ENCODE assay signal across 33 cellular contexts in the genomic region with DNA sequence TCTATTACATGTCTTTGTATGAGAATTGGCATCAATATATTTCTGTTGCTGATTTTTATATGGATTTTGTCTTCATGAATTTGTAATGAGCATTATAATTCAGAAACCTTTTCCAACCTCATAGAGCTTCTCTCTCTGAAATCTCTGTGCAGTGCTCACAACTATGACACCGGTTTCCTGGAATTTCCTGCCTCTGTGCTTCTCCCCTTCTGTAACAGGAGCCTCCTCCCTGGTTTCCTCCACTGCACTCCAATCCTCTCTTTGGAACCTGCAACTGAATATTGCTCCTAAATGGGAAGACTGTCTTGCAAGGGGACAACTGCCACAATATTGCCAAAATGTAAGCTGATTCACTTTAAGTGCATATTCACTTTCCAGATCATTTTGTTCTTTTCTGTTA.
DNase-seq lines count a peak whose midpoint lies in the region; ATAC-seq, FAIRE-seq and TF ChIP-seq lines count a peak whose summit lies in the region.
"Had no signal": no experiment of that assay in that cellular context is flagged by ENCODE, and none has a peak within 500 bp of the region (broad histone marks: within the 10 kb centered on the region; RNA-seq: fewer than 3 reads in every experiment).

No MANE protein-coding gene starts in this region.

- H3K27ac Mint-ChIP-seq in astrocyte (ENCODE audit: unreplicated experiment) (peak overlapping the region; percentile 96), Caco-2 (ENCODE audit: unreplicated experiment) (no peak overlapping the region)
- H3K27ac Mint-ChIP-seq: activated B cell treated with CpG ODN at 0.5 μM for 24 hours; activated naive CD8-positive, alpha-beta T cell treated with anti-CD3 and anti-CD28 coated beads for 36 hours; memory B cell; progenitor cell of endocrine pancreas had no signal

- H4K20me1 ChIP-seq in GM23248 (ENCODE audit: insufficient read depth) (no peaks in the 10 kb centered on the region), astrocyte (ENCODE audit: insufficient read depth, low read length) (no peaks in the 10 kb centered on the region)
- H4K20me1 ChIP-seq: BLaER1 had no signal

- intact Hi-C loops in mucosa of descending colon (cut with DNase I, micrococcal nuclease) = no loop called here
- intact Hi-C loops in Caco-2 (cut with micrococcal nuclease; ENCODE audit: unreplicated experiment) = no loop called here

- H3K9me3 ChIP-seq in GM23248 (ENCODE audit: low read depth) (no peaks in the 10 kb centered on the region), astrocyte (ENCODE audit: insufficient read depth, low read depth, low read length) (no peaks in the 10 kb centered on the region), mucosa of descending colon (no peaks in the 10 kb centered on the region), Caco-2 (no peaks in the 10 kb centered on the region; the same call in 1 of the 2 replicates)
- H3K9me3 ChIP-seq: BLaER1, neutrophil, right lobe of liver, uterus had no signal

- ATAC-seq in mucosa of descending colon = no peak
- ATAC-seq: HCT116, left colon, right lobe of liver had no signal

- CTCF ChIA-PET in Caco-2 (lab: Charles Lee) = no interaction called here

- H3K4me2 ChIP-seq in GM23248 (ENCODE audit: unreplicated experiment) (no peak overlapping the region), astrocyte (ENCODE audit: low read length) (peak overlapping the region; percentile 34)
- H3K4me2 ChIP-seq: BLaER1 had no signal

- H2AFZ ChIP-seq in GM23248 (no peak overlapping the region), astrocyte (ENCODE audit: low read depth, low read length) (no peak overlapping the region)

- no peak overlapping the region for H3K27ac ChIP-seq in GM23248
- no peak overlapping the region for H3K27ac ChIP-seq in astrocyte (ENCODE audit: low read depth, low read length)
- H3K27ac ChIP-seq: BLaER1, neutrophil, right lobe of liver, stomach, uterus had no signal

- DNase-seq in GM23248 = peak; percentile 3
- DNase-seq in astrocyte (ENCODE audit: low read depth) = peak; percentile 29
- DNase-seq in iPS-NIHi11 (ENCODE audit: low spot score) = peak; percentile 43
- peak; percentile 1 for DNase-seq in non-pigmented ciliary epithelial cell (ENCODE audit: low read depth)
- DNase-seq in mucosa of descending colon = no peak
- DNase-seq in stimulated activated CD4-positive, alpha-beta T cell treated with anti-CD3 and anti-CD28 coated beads, Interleukin-4, amount 100 ng/mL, for 24 hours = no peak
- no peak for DNase-seq in middle frontal gyrus (ENCODE audit: extremely low spot score, low spot score)
- DNase-seq in Caco-2 = no peak
- DNase-seq: activated B cell treated with CpG ODN at 0.5 μM for 24 hours; activated CD4-positive, alpha-beta T cell treated with anti-CD3 and anti-CD28 coated beads, Interleukin-2, amount 50 U/mL, for 1 hour; activated effector memory CD4-positive, alpha-beta T cell treated with anti-CD3 and anti-CD28 coated beads, Interleukin-2, amount 50 U/mL, for 16 hours; activated naive CD8-positive, alpha-beta T cell treated with anti-CD3 and anti-CD28 coated beads for 36 hours; activated T-cell treated with anti-CD3 and anti-CD28 coated beads, Interleukin-2, amount 50 U/mL, for 1 hour; anterior cingulate cortex; caudate nucleus; COR-L47; cortex of kidney; DMS79; effector memory CD4-positive, alpha-beta T cell; GDM1; left colon; NCI-H146; NCI-H446; NCI-H748 treated with DMSO at 0.1 percent for 48 hours; right lobe of liver; RPMI8226; stomach; uterus had no signal

- no TSS peak for BruUV-seq in Caco-2 (replicated peaks; lab: Mats Ljungman, UMichigan)

- POLR2A ChIA-PET in Caco-2 (lab: Charles Lee) = no interaction called here

- in situ Hi-C loops in GM23248 (cut with MboI) = no loop called here

- 0% methylated on average over 1 of the region's 1 CpG for WGBS in GM23248 (ENCODE audit: low coverage in 1 of 2, low lambda C conversion rate in 2 of 2, missing lambda C conversion rate in 2 of 2), 2 experiments

- H3K79me2 ChIP-seq in GM23248 (ENCODE audit: insufficient read depth) = no peaks in the 10 kb centered on the region
- no peaks in the 10 kb centered on the region for H3K79me2 ChIP-seq in astrocyte (ENCODE audit: insufficient read depth, low read length)

- H3K9ac ChIP-seq in GM23248 = no peak overlapping the region
- no peak overlapping the region for H3K9ac ChIP-seq in astrocyte (ENCODE audit: low read length)
- H3K9ac ChIP-seq: BLaER1 had no signal

- H3K27me3 Mint-ChIP-seq in astrocyte (ENCODE audit: low read depth, unreplicated experiment) = no peaks in the 10 kb centered on the region
- peaks cover 4% of the 10 kb centered on the region for H3K27me3 Mint-ChIP-seq in Caco-2 (ENCODE audit: insufficient read depth, unreplicated experiment)
- H3K27me3 Mint-ChIP-seq: activated B cell treated with CpG ODN at 0.5 μM for 24 hours; activated naive CD8-positive, alpha-beta T cell treated with anti-CD3 and anti-CD28 coated beads for 36 hours; memory B cell; progenitor cell of endocrine pancreas had no signal

- H3K4me1 Mint-ChIP-seq in astrocyte (ENCODE audit: low read depth, unreplicated experiment) = peaks cover 44% of the 10 kb centered on the region
- H3K4me1 Mint-ChIP-seq in Caco-2 (ENCODE audit: low read depth, unreplicated experiment) = no peaks in the 10 kb centered on the region
- H3K4me1 Mint-ChIP-seq: activated B cell treated with CpG ODN at 0.5 μM for 24 hours; activated naive CD8-positive, alpha-beta T cell treated with anti-CD3 and anti-CD28 coated beads for 36 hours; memory B cell had no signal

- no peaks in the 10 kb centered on the region for H3K9me2 ChIP-seq in GM23248 (ENCODE audit: insufficient read depth)

- H3K9me3 Mint-ChIP-seq in astrocyte (ENCODE audit: unreplicated experiment) (peaks cover 2% of the 10 kb centered on the region), Caco-2 (ENCODE audit: unreplicated experiment) (peaks cover 9% of the 10 kb centered on the region)
- H3K9me3 Mint-ChIP-seq: activated naive CD8-positive, alpha-beta T cell treated with anti-CD3 and anti-CD28 coated beads for 36 hours; memory B cell had no signal

- H3K36me3 ChIP-seq in GM23248 (ENCODE audit: low read depth) (no peaks in the 10 kb centered on the region), astrocyte (ENCODE audit: insufficient read depth, low read length) (no peaks in the 10 kb centered on the region), mucosa of descending colon (ENCODE audit: low read depth) (no peaks in the 10 kb centered on the region), Caco-2 (ENCODE audit: control insufficient read depth, insufficient read depth, low read length) (no peaks in the 10 kb centered on the region)
- H3K36me3 ChIP-seq: BLaER1, neutrophil, right lobe of liver, stomach, uterus had no signal

- no peaks in the 10 kb centered on the region for H3F3A ChIP-seq in GM23248 (ENCODE audit: insufficient read depth)

- H3K4me3 ChIP-seq in GM23248 = no peak overlapping the region
- no peak overlapping the region for H3K4me3 ChIP-seq in astrocyte (ENCODE audit: insufficient read depth, low read depth, low read length)
- H3K4me3 ChIP-seq in mucosa of descending colon = no peak overlapping the region
- no peak overlapping the region for H3K4me3 ChIP-seq in Caco-2 (ENCODE audit: low read depth, low read length)
- H3K4me3 ChIP-seq: BLaER1, right lobe of liver, stomach, uterus had no signal

- H3K4me3 Mint-ChIP-seq in astrocyte (ENCODE audit: unreplicated experiment) (peak overlapping the region; percentile 88), Caco-2 (ENCODE audit: unreplicated experiment) (no peak overlapping the region)
- H3K4me3 Mint-ChIP-seq: activated B cell treated with CpG ODN at 0.5 μM for 24 hours; activated naive CD8-positive, alpha-beta T cell treated with anti-CD3 and anti-CD28 coated beads for 36 hours; memory B cell had no signal

- TF ChIP-seq CTCF in astrocyte (IDR thresholded peaks at IDR 0.05; ENCODE audit: insufficient read depth, low read depth, low read length) (no peak), mucosa of descending colon (IDR thresholded peaks at IDR 0.05) (no peak), Caco-2 (IDR thresholded peaks at IDR 0.05; ENCODE audit: insufficient read depth in 1 of 2, low read depth in 1 of 2, low read length in 1 of 2, severe bottlenecking in 1 of 2, unreplicated experiment in 1 of 2) (no peak)

- FAIRE-seq in astrocyte (lab: Jason Lieb, UNC) = no peak

- H3K27me3 ChIP-seq in GM23248 (replicated peaks; ENCODE audit: insufficient read depth) = no peaks in the 10 kb centered on the region
- H3K27me3 ChIP-seq in astrocyte (ENCODE audit: insufficient read depth, low read length) = no peaks in the 10 kb centered on the region
- H3K27me3 ChIP-seq in Caco-2 (replicated peaks; ENCODE audit: control insufficient read depth, insufficient read depth, low read length) = no peaks in the 10 kb centered on the region
- H3K27me3 ChIP-seq: BLaER1, neutrophil, right lobe of liver, stomach, uterus had no signal

- H3K4me1 ChIP-seq in GM23248 (ENCODE audit: insufficient read depth) = no peaks in the 10 kb centered on the region
- H3K4me1 ChIP-seq in astrocyte (ENCODE audit: insufficient read depth, low read length) = no peaks in the 10 kb centered on the region
- H3K4me1 ChIP-seq in mucosa of descending colon (ENCODE audit: low read depth) = no peaks in the 10 kb centered on the region
- no peaks in the 10 kb centered on the region for H3K4me1 ChIP-seq in Caco-2
- H3K4me1 ChIP-seq: BLaER1, right lobe of liver, stomach, uterus had no signal

- H3K36me3 Mint-ChIP-seq in astrocyte (ENCODE audit: low read depth, unreplicated experiment) (peaks cover 13% of the 10 kb centered on the region), Caco-2 (ENCODE audit: insufficient read depth, unreplicated experiment) (no peaks in the 10 kb centered on the region)
- H3K36me3 Mint-ChIP-seq: activated naive CD8-positive, alpha-beta T cell treated with anti-CD3 and anti-CD28 coated beads for 36 hours; memory B cell had no signal

Comparison
In these comparisons a context has a peak if more than half of its experiments do, and no peak if none do; other contexts are left out.
1. DNase-seq: peak in GM23248 (single experiment), astrocyte (single experiment), iPS-NIHi11 (single experiment) and non-pigmented ciliary epithelial cell (single experiment); none in mucosa of descending colon (0 of 3), stimulated activated CD4-positive, alpha-beta T cell treated with anti-CD3 and anti-CD28 coated beads, Interleukin-4, amount 100 ng/mL, for 24 hours (single experiment), middle frontal gyrus (single experiment) and Caco-2 (0 of 2).